In genomic region chr20:4613718-4614620, GRCh38 we compare ENCODE assay signal across 8 cellular contexts.
DNase-seq lines count a peak whose midpoint lies in the region; ATAC-seq lines count a peak whose summit lies in the region.

No MANE protein-coding gene starts in this region.

- H3K27ac Mint-ChIP-seq in activated CD4-positive, alpha-beta T cell treated with anti-CD3 and anti-CD28 coated beads, Interleukin-2, amount 10 ng/mL, durations not matched to agents 24 days and 14 days: no peak overlapping the region
- peak overlapping the region; percentile 10 for H3K27ac Mint-ChIP-seq in stimulated activated naive B cell treated with anti-CD40 and anti-IgM and Interleukin-4, amounts not matched to agents 10 μg/mL and 1 μg/mL and 100 μg/mL, for 72 hours

- H3K4me1 Mint-ChIP-seq in activated CD4-positive, alpha-beta T cell treated with anti-CD3 and anti-CD28 coated beads, Interleukin-2, amount 10 ng/mL, durations not matched to agents 24 days and 14 days: no peaks in the 10 kb centered on the region
- peaks cover 16 to 23% of the 10 kb centered on the region in 2 donors for H3K4me1 Mint-ChIP-seq in stimulated activated naive B cell treated with anti-CD40 and anti-IgM and Interleukin-4, amounts not matched to agents 10 μg/mL and 1 μg/mL and 100 μg/mL, for 72 hours

- ATAC-seq in GM21576 (IDR thresholded peaks at IDR 0.05; ENCODE audit: unreplicated experiment) (peak; percentile 65), HG03521 (IDR thresholded peaks at IDR 0.05; ENCODE audit: unreplicated experiment) (no peak)
- ATAC-seq in stimulated activated naive B cell treated with anti-CD40 and anti-IgM and Interleukin-4, amounts not matched to agents 10 μg/mL and 1 μg/mL and 100 μg/mL, for 72 hours (replicated peaks): peak; percentile 84 to 89

- peaks cover 5% of the 10 kb centered on the region for H3K27me3 Mint-ChIP-seq in activated CD4-positive, alpha-beta T cell treated with anti-CD3 and anti-CD28 coated beads, Interleukin-2, amount 10 ng/mL, durations not matched to agents 24 days and 14 days
- no peaks in the 10 kb centered on the region for H3K27me3 Mint-ChIP-seq in stimulated activated naive B cell treated with anti-CD40 and anti-IgM and Interleukin-4, amounts not matched to agents 10 μg/mL and 1 μg/mL and 100 μg/mL, for 72 hours

- intact Hi-C loops in activated CD4-positive, alpha-beta T cell treated with anti-CD3 and anti-CD28 coated beads, Interleukin-2, amount 10 ng/mL, durations not matched to agents 24 days and 14 days (cut with micrococcal nuclease): no loop called here

- H3K36me3 Mint-ChIP-seq in activated CD4-positive, alpha-beta T cell treated with anti-CD3 and anti-CD28 coated beads, Interleukin-2, amount 10 ng/mL, durations not matched to agents 24 days and 14 days (ENCODE audit: low read depth): no peaks in the 10 kb centered on the region
- peaks cover 4 to 10% of the 10 kb centered on the region in 2 donors for H3K36me3 Mint-ChIP-seq in stimulated activated naive B cell treated with anti-CD40 and anti-IgM and Interleukin-4, amounts not matched to agents 10 μg/mL and 1 μg/mL and 100 μg/mL, for 72 hours

- no peak overlapping the region for H3K4me3 Mint-ChIP-seq in activated CD4-positive, alpha-beta T cell treated with anti-CD3 and anti-CD28 coated beads, Interleukin-2, amount 10 ng/mL, durations not matched to agents 24 days and 14 days
- H3K4me3 Mint-ChIP-seq in stimulated activated naive B cell treated with anti-CD40 and anti-IgM and Interleukin-4, amounts not matched to agents 10 μg/mL and 1 μg/mL and 100 μg/mL, for 72 hours: no peak overlapping the region

- DNase-seq in C1 segment of cervical spinal cord (lab: John Stamatoyannopoulos, UW): peak in 12 of 14 donors; percentile 41 to 87 (median 66)
- DNase-seq in NCI-H345 (lab: John Stamatoyannopoulos, UW): peak; percentile 94
- DNase-seq in activated CD4-positive, alpha-beta T cell treated with anti-CD3 and anti-CD28 coated beads, Interleukin-2, amount 10 ng/mL, durations not matched to agents 24 days and 14 days: peak; percentile 83
- DNase-seq in dermis blood vessel endothelial cell: peak; percentile 88
- DNase-seq in mucosa of gallbladder (ENCODE audit: low spot score): peak; percentile 56
- peak; percentile 41 for DNase-seq in stimulated activated naive B cell treated with anti-CD40 and anti-IgM and Interleukin-4, amounts not matched to agents 10 μg/mL and 1 μg/mL and 100 μg/mL, for 72 hours

- H3K9me3 Mint-ChIP-seq in activated CD4-positive, alpha-beta T cell treated with anti-CD3 and anti-CD28 coated beads, Interleukin-2, amount 10 ng/mL, durations not matched to agents 24 days and 14 days: no peaks in the 10 kb centered on the region
- H3K9me3 Mint-ChIP-seq in stimulated activated naive B cell treated with anti-CD40 and anti-IgM and Interleukin-4, amounts not matched to agents 10 μg/mL and 1 μg/mL and 100 μg/mL, for 72 hours: peaks cover 12 to 23% of the 10 kb centered on the region in 2 donors

Comparison
In these comparisons a context has a peak if more than half of its experiments do, and no peak if none do; other contexts are left out.
1. DNase-seq: peak in every context shown above with its lines; median percentile 94 in NCI-H345; 88 in dermis blood vessel endothelial cell; 83 in activated CD4-positive, alpha-beta T cell treated with anti-CD3 and anti-CD28 coated beads, Interleukin-2, amount 10 ng/mL, durations not matched to agents 24 days and 14 days; 66 in C1 segment of cervical spinal cord; 56 in mucosa of gallbladder; 41 in stimulated activated naive B cell treated with anti-CD40 and anti-IgM and Interleukin-4, amounts not matched to agents 10 μg/mL and 1 μg/mL and 100 μg/mL, for 72 hours.